In the genomic region with DNA sequence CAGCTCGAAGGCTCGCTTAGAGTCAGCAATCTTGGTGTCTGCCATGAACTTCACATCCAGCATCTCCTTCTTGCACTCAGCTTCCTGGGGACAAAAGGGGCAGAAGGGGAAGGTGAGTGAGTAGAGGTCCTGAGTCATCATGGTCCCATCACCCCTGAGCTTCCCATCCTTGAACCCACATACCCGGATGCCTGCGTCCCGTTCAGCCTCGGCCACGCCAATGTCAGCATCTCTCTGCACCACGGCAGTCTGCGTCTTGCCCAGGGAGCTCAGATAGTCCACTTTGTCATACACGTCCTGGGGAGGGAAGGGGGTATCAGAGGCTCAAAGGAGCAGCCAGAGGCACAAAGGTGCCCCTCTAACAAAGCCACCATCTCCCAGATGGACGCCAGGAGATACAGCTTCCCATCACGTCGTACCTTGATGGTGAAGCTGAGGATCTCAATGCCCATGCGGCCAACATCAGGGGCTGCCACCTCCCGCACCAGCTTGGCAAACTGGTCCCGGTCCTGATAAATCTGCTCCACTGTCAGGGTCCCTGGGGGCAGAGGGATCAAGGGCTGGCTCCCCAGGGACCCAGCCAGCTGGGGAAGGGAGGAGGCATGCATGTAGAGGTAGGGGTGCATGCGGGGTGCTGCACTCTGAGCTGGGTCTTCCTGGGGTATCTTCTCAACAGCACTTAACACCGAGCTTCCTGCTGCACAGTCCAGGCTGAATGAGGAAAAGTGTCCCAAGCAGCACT, we compare ENCODE assay signal across 26 cellular contexts. TPM values are rescaled to one million over a fixed set of nuclear protein-coding genes. Genes with fewer than 3 reads are reported as not detected.
DNase-seq lines count a peak whose midpoint lies in the region; ATAC-seq, FAIRE-seq and TF ChIP-seq lines count a peak whose summit lies in the region.
"Had no signal": no experiment of that assay in that cellular context is flagged by ENCODE, and none has a peak within 500 bp of the region (broad histone marks: within the 10 kb centered on the region; RNA-seq: fewer than 3 reads in every experiment).

No MANE protein-coding gene starts in this region.

- no peak for TF ChIP-seq CTCF in HepG2 (CRISPR knock-in tag; IDR thresholded peaks at IDR 0.05)
- no peak for TF ChIP-seq CTCF in right lobe of liver (IDR thresholded peaks at IDR 0.05)
- TF ChIP-seq CTCF in endothelial cell (IDR thresholded peaks at IDR 0.05; ENCODE audit: unreplicated experiment) = no peak

- no peak for TF ChIP-seq EP300 in HepG2 (IDR thresholded peaks at IDR 0.05; ENCODE audit: low read depth in 2 of 2, low read length in 2 of 2)
- no peak for TF ChIP-seq EP300 in HepG2 (CRISPR knock-in tag; IDR thresholded peaks at IDR 0.05; ENCODE audit: borderline replicate concordance)

- H3K4me2 ChIP-seq in HepG2 (ENCODE audit: low read depth, low read length) = no peak overlapping the region
- H3K4me2 ChIP-seq: BLaER1, GM23338 had no signal

- in situ Hi-C loops in HepG2 (cut with HindIII; ENCODE audit: extremely low pct_ligation_motif_present, low pct_unique_long_range_greater_than_20kb) = loop anchor here (10.0 to 25.0 kb wide), 2 partner anchors 118 to 245 kb away; partner anchors contain the start of gene BLTP2

- CTCF ChIA-PET in HepG2 (lab: Yijun Ruan, JAX; ENCODE audit: low intra/inter-chr PET ratio, low total read pairs) = no interaction called here

- H3K4me1 ChIP-seq in HepG2 (ENCODE audit: insufficient read depth, low read length) = no peaks in the 10 kb centered on the region
- H3K4me1 ChIP-seq in right lobe of liver = no peaks in the 10 kb centered on the region
- H3K4me1 ChIP-seq: HAP-1 had no signal

- no peak overlapping the region for H3K9ac ChIP-seq in HepG2 (ENCODE audit: insufficient read depth, low read depth, low read length)

- no peak overlapping the region for H2AFZ ChIP-seq in HepG2 (ENCODE audit: low read length)
- H2AFZ ChIP-seq: GM23338 had no signal

- BruUV-seq in HepG2 (replicated peaks; lab: Mats Ljungman, UMichigan) = no TSS peak

- FAIRE-seq in HepG2 (lab: Jason Lieb, UNC) = no peak
- FAIRE-seq: G401.6, GM12878 had no signal

- H3K27ac ChIP-seq in HepG2 (ENCODE audit: extremely low read length, insufficient read depth, low read length) = no peak overlapping the region
- no peak overlapping the region for H3K27ac ChIP-seq in right lobe of liver

- no peaks in the 10 kb centered on the region for H4K20me1 ChIP-seq in HepG2 (ENCODE audit: insufficient read depth, low read length)

- no peaks in the 10 kb centered on the region for H3K79me2 ChIP-seq in HepG2 (ENCODE audit: insufficient read depth, low read length)

- H3K27me3 Mint-ChIP-seq in endothelial cell (ENCODE audit: unreplicated experiment) = peaks cover 4% of the 10 kb centered on the region
- H3K27me3 Mint-ChIP-seq in stimulated activated naive B cell treated with anti-CD40 and anti-IgM and Interleukin-4, amounts not matched to agents 10 μg/mL and 1 μg/mL and 100 μg/mL, for 72 hours = no peaks in the 10 kb centered on the region
- H3K27me3 Mint-ChIP-seq: CD4-positive, CD25-positive, alpha-beta regulatory T cell had no signal

- no peak for DNase-seq in HepG2 (ENCODE audit: low spot score)
- DNase-seq in right lobe of liver = no peak
- no peak for DNase-seq in endothelial cell (ENCODE audit: low spot score)
- no peak for DNase-seq in stimulated activated naive B cell treated with anti-CD40 and anti-IgM and Interleukin-4, amounts not matched to agents 10 μg/mL and 1 μg/mL and 100 μg/mL, for 72 hours
- DNase-seq in inferior parietal cortex (ENCODE audit: extremely low spot score) = no peak
- DNase-seq: 8988T; ACHN; CD4-positive, CD25-positive, alpha-beta regulatory T cell; HFFc6; Karpas-422; NCI-H1092; NCI-H1417 treated with DMSO at 0.1 percent for 48 hours; NCI-H1694 treated with DMSO at 0.1 percent for 48 hours; NCI-H2081; NCI-H2171; NCI-H226; NCI-H510A; NCI-H69; SHP77 treated with DMSO at 0.1 percent for 48 hours had no signal

- ATAC-seq in HepG2 (no peak), right lobe of liver (no peak), GM18520 (IDR thresholded peaks at IDR 0.05; ENCODE audit: unreplicated experiment) (no peak)
- no peak for ATAC-seq in stimulated activated naive B cell treated with anti-CD40 and anti-IgM and Interleukin-4, amounts not matched to agents 10 μg/mL and 1 μg/mL and 100 μg/mL, for 72 hours (replicated peaks)
- ATAC-seq: GM12878, GM23338, Panc1 had no signal

- no peak for TF ChIP-seq RAD21 in HepG2 (CRISPR knock-in tag; IDR thresholded peaks at IDR 0.05)

- H3K9me3 ChIP-seq in HepG2 (ENCODE audit: low read length) = no peaks in the 10 kb centered on the region
- H3K9me3 ChIP-seq in right lobe of liver = no peaks in the 10 kb centered on the region
- H3K9me3 ChIP-seq: BLaER1, HAP-1 had no signal

- H3K4me3 ChIP-seq in HepG2 (replicated peaks in 1 of 3; ENCODE audit: insufficient read depth in 1 of 3, low read depth in 2 of 3, low read length in 3 of 3) (no peak overlapping the region), right lobe of liver (no peak overlapping the region)
- H3K4me3 ChIP-seq: BLaER1, GM12878, GM23338, HAP-1 had no signal

- peaks cover 20% of the 10 kb centered on the region for H3K4me1 Mint-ChIP-seq in endothelial cell (ENCODE audit: unreplicated experiment)
- H3K4me1 Mint-ChIP-seq in stimulated activated naive B cell treated with anti-CD40 and anti-IgM and Interleukin-4, amounts not matched to agents 10 μg/mL and 1 μg/mL and 100 μg/mL, for 72 hours = peaks cover 30 to 34% of the 10 kb centered on the region in 2 donors

- H3K36me3 Mint-ChIP-seq in endothelial cell (ENCODE audit: low read depth, unreplicated experiment) = peaks cover 55% of the 10 kb centered on the region
- H3K36me3 Mint-ChIP-seq in stimulated activated naive B cell treated with anti-CD40 and anti-IgM and Interleukin-4, amounts not matched to agents 10 μg/mL and 1 μg/mL and 100 μg/mL, for 72 hours = peaks cover 52 to 81% of the 10 kb centered on the region in 2 donors

- no peak overlapping the region for H3K4me3 Mint-ChIP-seq in endothelial cell (ENCODE audit: unreplicated experiment)
- H3K4me3 Mint-ChIP-seq in stimulated activated naive B cell treated with anti-CD40 and anti-IgM and Interleukin-4, amounts not matched to agents 10 μg/mL and 1 μg/mL and 100 μg/mL, for 72 hours = no peak overlapping the region
- H3K4me3 Mint-ChIP-seq: CD4-positive, CD25-positive, alpha-beta regulatory T cell; GM23338; HFFc6 had no signal

- H3K9me3 Mint-ChIP-seq in endothelial cell (ENCODE audit: unreplicated experiment) = no peaks in the 10 kb centered on the region
- peaks cover 0 to 1% of the 10 kb centered on the region in 2 donors for H3K9me3 Mint-ChIP-seq in stimulated activated naive B cell treated with anti-CD40 and anti-IgM and Interleukin-4, amounts not matched to agents 10 μg/mL and 1 μg/mL and 100 μg/mL, for 72 hours
- H3K9me3 Mint-ChIP-seq: CD4-positive, CD25-positive, alpha-beta regulatory T cell; HFFc6 had no signal

- H3K27ac Mint-ChIP-seq in endothelial cell (ENCODE audit: unreplicated experiment) = peak overlapping the region; percentile 24
- H3K27ac Mint-ChIP-seq in stimulated activated naive B cell treated with anti-CD40 and anti-IgM and Interleukin-4, amounts not matched to agents 10 μg/mL and 1 μg/mL and 100 μg/mL, for 72 hours = peak overlapping the region; percentile 76
- H3K27ac Mint-ChIP-seq: CD4-positive, CD25-positive, alpha-beta regulatory T cell; GM23338; HFFc6 had no signal

- no peak for TF ChIP-seq POLR2A in HepG2 (IDR thresholded peaks at IDR 0.05; ENCODE audit: insufficient read depth in 1 of 2, low read depth in 2 of 2, low read length in 2 of 2)
- no peak for TF ChIP-seq POLR2A in right lobe of liver (IDR thresholded peaks at IDR 0.05)

- H3K36me3 ChIP-seq in HepG2 (replicated peaks in 1 of 2; ENCODE audit: control insufficient read depth in 1 of 2, insufficient read depth in 2 of 2, low read length in 2 of 2) (peaks cover 28 to 62% of the 10 kb centered on the region in 2 experiments), right lobe of liver (peaks cover 12 to 63% (median 32%) of the 10 kb centered on the region in 4 donors)

- WGBS in HepG2 (ENCODE audit: low lambda C conversion rate) = 97% methylated on average over 13 of the region's 18 CpGs
- 100% methylated on average over 3 of the region's 18 CpGs for WGBS in right lobe of liver (ENCODE audit: insufficient coverage, low coverage, low lambda C conversion rate, missing lambda C conversion rate)

- POLR2A ChIA-PET in HepG2 (lab: Yijun Ruan, JAX) = interaction anchor here (0.6 kb wide), 1 partner anchor 9 kb away, joined by 3 read pairs; no protein-coding TSS in a partner anchor

- intact Hi-C loops in HepG2 (cut with micrococcal nuclease; ENCODE audit: unreplicated experiment) (no loop called here), right lobe of liver (cut with DNase I) (no loop called here)

- H3K27me3 ChIP-seq in HepG2 (ENCODE audit: control insufficient read depth in 1 of 2, insufficient read depth in 2 of 2, low read length in 2 of 2) (no peaks in the 10 kb centered on the region), right lobe of liver (no peaks in the 10 kb centered on the region)
- H3K27me3 ChIP-seq: BLaER1 had no signal

RNA-seq across cellular contexts. Expression of gene FLOT2, which starts 15.2 kb away (rescaled TPM):
- total RNA-seq in HepG2 (2016; rRNA removed; fragmentation: Illumina TruSeq; extraction: Trizol) (54.3 and 60.7 TPM in 2 replicates), right lobe of liver (100 to 1,000 TPM in 1 of 6 experiments, 10 to 100 TPM in 5; 64.9 to 131 (median 82.8) TPM), endothelial cell (ENCODE audit: unreplicated experiment) (156 TPM)
- 21.0 and 27.1 TPM in 2 replicates for total RNA-seq in HepG2 (2016; cell fraction: cytosol; rRNA removed; fragmentation: Illumina TruSeq; extraction: Trizol; ENCODE audit: low read depth)
- total RNA-seq in HepG2 (2016; cell fraction: insoluble cytoplasmic fraction; rRNA removed; fragmentation: Illumina TruSeq; extraction: Trizol) = 53.0 and 55.0 TPM in 2 replicates
- 55.4 and 58.7 TPM in 2 replicates for total RNA-seq in HepG2 (2016; cell fraction: membrane; rRNA removed; fragmentation: Illumina TruSeq; extraction: Trizol)
- total RNA-seq in HepG2 (2016; cell fraction: nucleus; rRNA removed; fragmentation: Illumina TruSeq; extraction: Trizol) = 31.5 and 32.6 TPM in 2 replicates
- 54.5 and 60.6 TPM in 2 replicates for polyA plus RNA-seq in HepG2 (2011; rRNA removed)
- 66.4 and 77.9 TPM in 2 replicates for polyA plus RNA-seq in HepG2 (2011; cell fraction: cytosol; rRNA removed)
- 62.5 and 67.8 TPM in 2 replicates for polyA plus RNA-seq in HepG2 (2011; cell fraction: nucleus; rRNA removed)
- 42.3 and 50.0 TPM in 2 replicates for polyA plus RNA-seq in HepG2 (2012)
- 27.5 and 28.8 TPM in 2 replicates for polyA plus RNA-seq in HepG2 (2016; cell fraction: cytosol; fragmentation: Illumina TruSeq; extraction: Trizol; ENCODE audit: low read depth)
- 48.1 and 64.0 TPM in 2 replicates for polyA plus RNA-seq in HepG2 (2016; cell fraction: insoluble cytoplasmic fraction; fragmentation: Illumina TruSeq; extraction: Trizol; ENCODE audit: low read depth)
- 49.0 and 54.8 TPM in 2 replicates for polyA plus RNA-seq in HepG2 (2016; cell fraction: membrane; fragmentation: Illumina TruSeq; extraction: Trizol; ENCODE audit: low read depth)
- 64.4 and 67.0 TPM in 2 replicates for polyA plus RNA-seq in HepG2 (2016; cell fraction: nucleus; fragmentation: Illumina TruSeq; extraction: Trizol; ENCODE audit: insufficient read depth, low read depth)
- 124 and 166 TPM in 2 replicates for polyA minus RNA-seq in HepG2 (2011; rRNA and poly(A)+ RNA removed; ENCODE audit: low replicate concordance)
- 35.9 and 59.2 TPM in 2 replicates for polyA minus RNA-seq in HepG2 (2011; cell fraction: cytosol; rRNA and poly(A)+ RNA removed)
- 14.0 and 19.0 TPM in 2 replicates for polyA minus RNA-seq in HepG2 (2011; cell fraction: nucleus; rRNA and poly(A)+ RNA removed)

RNA-seq across cellular contexts. Expression of gene DHRS13, which starts 20.6 kb away (rescaled TPM):
- total RNA-seq in HepG2 (2016; rRNA removed; fragmentation: Illumina TruSeq; extraction: Trizol) (7.6 and 12.6 TPM in 2 replicates), right lobe of liver (10 to 100 TPM in 3 of 6 experiments, 1 to 10 TPM in 3; 3.4 to 27.4 (median 8.8) TPM), endothelial cell (ENCODE audit: unreplicated experiment) (8.2 TPM)
- 3.8 and 4.4 TPM in 2 replicates for total RNA-seq in HepG2 (2016; cell fraction: cytosol; rRNA removed; fragmentation: Illumina TruSeq; extraction: Trizol; ENCODE audit: low read depth)
- total RNA-seq in HepG2 (2016; cell fraction: insoluble cytoplasmic fraction; rRNA removed; fragmentation: Illumina TruSeq; extraction: Trizol) = 6.5 and 14.0 TPM in 2 replicates
- total RNA-seq in HepG2 (2016; cell fraction: membrane; rRNA removed; fragmentation: Illumina TruSeq; extraction: Trizol) = 8.0 and 9.3 TPM in 2 replicates
- total RNA-seq in HepG2 (2016; cell fraction: nucleus; rRNA removed; fragmentation: Illumina TruSeq; extraction: Trizol) = 9.7 and 11.6 TPM in 2 replicates
- polyA plus RNA-seq in HepG2 (2011; rRNA removed) = 11.8 and 14.9 TPM in 2 replicates
- 17.3 and 17.4 TPM in 2 replicates for polyA plus RNA-seq in HepG2 (2011; cell fraction: cytosol; rRNA removed)
- polyA plus RNA-seq in HepG2 (2011; cell fraction: nucleus; rRNA removed) = 8.7 and 11.2 TPM in 2 replicates
- 3.6 and 6.3 TPM in 2 replicates for polyA plus RNA-seq in HepG2 (2012)
- polyA plus RNA-seq in HepG2 (2016; cell fraction: cytosol; fragmentation: Illumina TruSeq; extraction: Trizol; ENCODE audit: low read depth) = 4.0 and 5.3 TPM in 2 replicates
- 8.0 and 9.0 TPM in 2 replicates for polyA plus RNA-seq in HepG2 (2016; cell fraction: insoluble cytoplasmic fraction; fragmentation: Illumina TruSeq; extraction: Trizol; ENCODE audit: low read depth)
- polyA plus RNA-seq in HepG2 (2016; cell fraction: membrane; fragmentation: Illumina TruSeq; extraction: Trizol; ENCODE audit: low read depth) = 7.0 and 7.5 TPM in 2 replicates
- 20.2 and 21.1 TPM in 2 replicates for polyA plus RNA-seq in HepG2 (2016; cell fraction: nucleus; fragmentation: Illumina TruSeq; extraction: Trizol; ENCODE audit: insufficient read depth, low read depth)
- 15.0 and 24.2 TPM in 2 replicates for polyA minus RNA-seq in HepG2 (2011; rRNA and poly(A)+ RNA removed; ENCODE audit: low replicate concordance)
- 5.9 and 8.7 TPM in 2 replicates for polyA minus RNA-seq in HepG2 (2011; cell fraction: cytosol; rRNA and poly(A)+ RNA removed)
- polyA minus RNA-seq in HepG2 (2011; cell fraction: nucleus; rRNA and poly(A)+ RNA removed) = 5.2 and 7.8 TPM in 2 replicates

RNA-seq across cellular contexts. Expression of gene ERAL1, which starts 27.5 kb away (rescaled TPM):
- 46.9 and 50.7 TPM in 2 replicates for total RNA-seq in HepG2 (2016; rRNA removed; fragmentation: Illumina TruSeq; extraction: Trizol)
- total RNA-seq in HepG2 (2016; cell fraction: cytosol; rRNA removed; fragmentation: Illumina TruSeq; extraction: Trizol; ENCODE audit: low read depth) = 8.5 and 10.0 TPM in 2 replicates
- 48.8 and 50.6 TPM in 2 replicates for total RNA-seq in HepG2 (2016; cell fraction: insoluble cytoplasmic fraction; rRNA removed; fragmentation: Illumina TruSeq; extraction: Trizol)
- 17.1 and 19.7 TPM in 2 replicates for total RNA-seq in HepG2 (2016; cell fraction: membrane; rRNA removed; fragmentation: Illumina TruSeq; extraction: Trizol)
- total RNA-seq in HepG2 (2016; cell fraction: nucleus; rRNA removed; fragmentation: Illumina TruSeq; extraction: Trizol) = 28.7 and 36.3 TPM in 2 replicates
- polyA plus RNA-seq in HepG2 (2011; rRNA removed) = 72.2 and 73.5 TPM in 2 replicates
- polyA plus RNA-seq in HepG2 (2011; cell fraction: cytosol; rRNA removed) = 72.3 and 85.9 TPM in 2 replicates
- polyA plus RNA-seq in HepG2 (2011; cell fraction: nucleus; rRNA removed) = 55.6 and 60.0 TPM in 2 replicates
- 42.4 and 45.1 TPM in 2 replicates for polyA plus RNA-seq in HepG2 (2012)
- polyA plus RNA-seq in HepG2 (2016; cell fraction: cytosol; fragmentation: Illumina TruSeq; extraction: Trizol; ENCODE audit: low read depth) = 13.8 and 14.3 TPM in 2 replicates
- 78.5 and 84.9 TPM in 2 replicates for polyA plus RNA-seq in HepG2 (2016; cell fraction: insoluble cytoplasmic fraction; fragmentation: Illumina TruSeq; extraction: Trizol; ENCODE audit: low read depth)
- 24.1 and 26.2 TPM in 2 replicates for polyA plus RNA-seq in HepG2 (2016; cell fraction: membrane; fragmentation: Illumina TruSeq; extraction: Trizol; ENCODE audit: low read depth)
- polyA plus RNA-seq in HepG2 (2016; cell fraction: nucleus; fragmentation: Illumina TruSeq; extraction: Trizol; ENCODE audit: insufficient read depth, low read depth) = 72.4 and 76.9 TPM in 2 replicates
- polyA minus RNA-seq in HepG2 (2011; rRNA and poly(A)+ RNA removed; ENCODE audit: low replicate concordance) = 142 and 176 TPM in 2 replicates
- polyA minus RNA-seq in HepG2 (2011; cell fraction: cytosol; rRNA and poly(A)+ RNA removed) = 44.2 and 52.7 TPM in 2 replicates
- 29.7 and 30.6 TPM in 2 replicates for polyA minus RNA-seq in HepG2 (2011; cell fraction: nucleus; rRNA and poly(A)+ RNA removed)
- 10 to 100 TPM; 21.6 to 47.1 (median 23.4) TPM for total RNA-seq in right lobe of liver
- 61.1 TPM for total RNA-seq in endothelial cell (ENCODE audit: unreplicated experiment)

RNA-seq across cellular contexts. Expression of gene FAM222B, which starts 39.7 kb away (rescaled TPM):
- total RNA-seq in HepG2 (2016; rRNA removed; fragmentation: Illumina TruSeq; extraction: Trizol) = 3.5 and 4.7 TPM in 2 replicates
- total RNA-seq in HepG2 (2016; cell fraction: cytosol; rRNA removed; fragmentation: Illumina TruSeq; extraction: Trizol; ENCODE audit: low read depth) = 1.7 and 2.5 TPM in 2 replicates
- 2.9 and 3.4 TPM in 2 replicates for total RNA-seq in HepG2 (2016; cell fraction: insoluble cytoplasmic fraction; rRNA removed; fragmentation: Illumina TruSeq; extraction: Trizol)
- total RNA-seq in HepG2 (2016; cell fraction: membrane; rRNA removed; fragmentation: Illumina TruSeq; extraction: Trizol) = 7.9 and 9.0 TPM in 2 replicates
- 2.9 and 4.4 TPM in 2 replicates for total RNA-seq in HepG2 (2016; cell fraction: nucleus; rRNA removed; fragmentation: Illumina TruSeq; extraction: Trizol)
- polyA plus RNA-seq in HepG2 (2011; rRNA removed) = 7.3 TPM in 2 replicates
- polyA plus RNA-seq in HepG2 (2011; cell fraction: cytosol; rRNA removed) = 8.0 and 8.4 TPM in 2 replicates
- 11.3 and 13.9 TPM in 2 replicates for polyA plus RNA-seq in HepG2 (2011; cell fraction: nucleus; rRNA removed)
- 9.8 and 13.0 TPM in 2 replicates for polyA plus RNA-seq in HepG2 (2012)
- polyA plus RNA-seq in HepG2 (2016; cell fraction: cytosol; fragmentation: Illumina TruSeq; extraction: Trizol; ENCODE audit: low read depth) = 4.0 and 4.6 TPM in 2 replicates
- 9.3 and 13.6 TPM in 2 replicates for polyA plus RNA-seq in HepG2 (2016; cell fraction: insoluble cytoplasmic fraction; fragmentation: Illumina TruSeq; extraction: Trizol; ENCODE audit: low read depth)
- 14.0 and 18.6 TPM in 2 replicates for polyA plus RNA-seq in HepG2 (2016; cell fraction: membrane; fragmentation: Illumina TruSeq; extraction: Trizol; ENCODE audit: low read depth)
- polyA plus RNA-seq in HepG2 (2016; cell fraction: nucleus; fragmentation: Illumina TruSeq; extraction: Trizol; ENCODE audit: insufficient read depth, low read depth) = 10.1 and 11.0 TPM in 2 replicates
- 14.1 and 27.8 TPM in 2 replicates for polyA minus RNA-seq in HepG2 (2011; rRNA and poly(A)+ RNA removed; ENCODE audit: low replicate concordance)
- polyA minus RNA-seq in HepG2 (2011; cell fraction: cytosol; rRNA and poly(A)+ RNA removed) = 12.3 and 12.7 TPM in 2 replicates
- polyA minus RNA-seq in HepG2 (2011; cell fraction: nucleus; rRNA and poly(A)+ RNA removed) = 12.6 and 12.8 TPM in 2 replicates
- total RNA-seq in right lobe of liver = 10 to 100 TPM in 1 of 6 experiments, 1 to 10 TPM in 5; 5.8 to 12.0 (median 8.8) TPM
- 69.9 TPM for total RNA-seq in endothelial cell (ENCODE audit: unreplicated experiment)
